In genomic region chr15:34342737-34343575, GRCh38 we compare ENCODE assay signal across 8 cellular contexts. TPM values are rescaled to one million over a fixed set of nuclear protein-coding genes. Genes with fewer than 3 reads are reported as not detected.
DNase-seq lines count a peak whose midpoint lies in the region; ATAC-seq, FAIRE-seq and TF ChIP-seq lines count a peak whose summit lies in the region.

Gene NOP10 (minus strand): TSS chr15:34343136. CDS start chr15:34343073, 63 bp downstream.
Gene NUTM1 (plus strand): TSS chr15:34343315. CDS start chr15:34343697, 382 bp downstream.

- POLR2A ChIA-PET in activated B cell treated with CpG ODN at 0.5 μM for 24 hours (lab: Charles Lee), result interaction anchor here (0.5 to 2.0 kb wide), 12 partner anchors 9 to 627 kb away, joined by 3 to 42 read pairs (median 7); partner anchors contain the start of genes AQR, KATNBL1 and LPCAT4

- no peak within 1 kb of the TSS for H3K4me3 Mint-ChIP-seq in activated B cell treated with CpG ODN at 0.5 μM for 24 hours

- no peaks in the 10 kb centered on the region for H3K9me3 ChIP-seq in kidney (ENCODE audit: control insufficient read depth in 1 of 2, low read length in 2 of 2)

- peak; percentile 96 for TF ChIP-seq CTCF in AG10803 (conservative IDR thresholded peaks at IDR 0.05; ENCODE audit: low read length)
- peak; percentile 57 for TF ChIP-seq CTCF in activated B cell treated with CpG ODN at 0.5 μM for 24 hours (IDR thresholded peaks at IDR 0.05)
- peak; percentile 98 for TF ChIP-seq CTCF in kidney (IDR thresholded peaks at IDR 0.05; ENCODE audit: borderline replicate concordance, extremely low read depth, insufficient read depth)

- H3K27ac Mint-ChIP-seq in activated B cell treated with CpG ODN at 0.5 μM for 24 hours, result peak within 1 kb of the TSS; percentile 74

- peak within 1 kb of the TSS; percentile 86 to 92 for H3K27ac ChIP-seq in kidney (ENCODE audit: low read depth in 2 of 2, low read length in 2 of 2)

- H3K36me3 ChIP-seq in kidney (ENCODE audit: control insufficient read depth in 1 of 2, insufficient read depth in 2 of 2, low read length in 2 of 2), result no peaks in the 10 kb centered on the region

- peak within 1 kb of the TSS; percentile 38 to 71 for H3K9ac ChIP-seq in kidney (ENCODE audit: low read length in 2 of 2)

- peaks cover 27% of the 10 kb centered on the region for H3K36me3 Mint-ChIP-seq in activated B cell treated with CpG ODN at 0.5 μM for 24 hours (ENCODE audit: low read depth)

- H3K9me3 Mint-ChIP-seq in activated B cell treated with CpG ODN at 0.5 μM for 24 hours, result no peaks in the 10 kb centered on the region

- ATAC-seq in GM18909 (IDR thresholded peaks at IDR 0.05; ENCODE audit: poor library complexity, unreplicated experiment), result peak; percentile 91
- peak; percentile 91 for ATAC-seq in HG03175 (IDR thresholded peaks at IDR 0.05; ENCODE audit: unreplicated experiment)
- peak; percentile 90 for ATAC-seq in activated B cell treated with CpG ODN at 0.5 μM for 24 hours (ENCODE audit: low read depth)

- peak within 1 kb of the TSS; percentile 99 for H3K4me3 ChIP-seq in AG10803 (ENCODE audit: low read length)
- peak within 1 kb of the TSS; percentile 83 to 95 for H3K4me3 ChIP-seq in kidney (ENCODE audit: low read length in 2 of 2)

- CTCF ChIA-PET in activated B cell treated with CpG ODN at 0.5 μM for 24 hours (lab: Charles Lee), result interaction anchor here (0.7 to 2.9 kb wide), 12 partner anchors 9 to 245 kb away, joined by 3 to 32 read pairs (median 3); partner anchors contain the start of genes KATNBL1 and LPCAT4

- peak; percentile 47 for FAIRE-seq in kidney (lab: Jason Lieb, UNC)

- DNase-seq in AG10803 (ENCODE audit: low read depth), result peak; percentile 91
- peak; percentile 55 for DNase-seq in NCI-H226
- peak; percentile 89 for DNase-seq in activated B cell treated with CpG ODN at 0.5 μM for 24 hours
- DNase-seq in central memory CD4-positive, alpha-beta T cell, result peak; percentile 90
- DNase-seq in kidney, result peak; percentile 95
- DNase-seq in stimulated activated CD4-positive, alpha-beta T cell treated with anti-CD3 and anti-CD28 coated beads, Interleukin-15, amount 100 ng/mL, for 1 hour (ENCODE audit: low read depth in 1 of 2, low spot score in 1 of 2), result peak; percentile 85 to 91

- no peaks in the 10 kb centered on the region for H3K27me3 Mint-ChIP-seq in activated B cell treated with CpG ODN at 0.5 μM for 24 hours

- H3K4me1 ChIP-seq in kidney (ENCODE audit: control insufficient read depth in 1 of 2, insufficient read depth in 1 of 2, low read depth in 1 of 2, low read length in 2 of 2), result peaks cover 2 to 6% of the 10 kb centered on the region in 2 donors

- H3K4me1 Mint-ChIP-seq in activated B cell treated with CpG ODN at 0.5 μM for 24 hours, result peaks cover 25% of the 10 kb centered on the region

- intact Hi-C loops in activated B cell treated with CpG ODN at 0.5 μM for 24 hours (cut with micrococcal nuclease), result loop anchor here (1.0 to 2.0 kb wide), 8 partner anchors 14 to 304 kb away; partner anchors contain the start of genes AVEN, LPCAT4 and PGBD4
- intact Hi-C loops in kidney (cut with DNase I), result no loop called here

RNA-seq across cellular contexts. Expression of gene NOP10, which starts in this region (rescaled TPM):
- total RNA-seq in activated B cell treated with CpG ODN at 0.5 μM for 24 hours (116 and 130 TPM in 2 replicates), kidney (92.9 TPM)
- 383 TPM for polyA plus RNA-seq in kidney (ENCODE audit: insufficient read depth, low read depth, low replicate concordance)

RNA-seq across cellular contexts. Expression of gene NUTM1, which starts in this region (rescaled TPM):
- not detected in 2 replicates for total RNA-seq in activated B cell treated with CpG ODN at 0.5 μM for 24 hours
- not detected for total RNA-seq in kidney
- polyA plus RNA-seq in kidney (ENCODE audit: insufficient read depth, low read depth, low replicate concordance), result not detected

Comparison
In these comparisons a context has a peak if more than half of its experiments do, and no peak if none do; other contexts are left out.
1. Peak in every context shown above with its lines: DNase-seq, ATAC-seq, H3K4me3 ChIP-seq and H3K27ac ChIP-seq.